ENCODE assay signal across 1 cellular context in genomic region chr7:82468435-82468834, GRCh38.
TF ChIP-seq lines count a peak whose summit lies in the region.

No MANE protein-coding gene starts in this region.

TF ChIP-seq in GM23338, 12 proteins besides CTCF, POLR2A, EP300 and RAD21 (continued from another document):
- TF ChIP-seq ZNF462 (CRISPR knock-in tag; IDR thresholded peaks at IDR 0.05): no peak
- no peak for TF ChIP-seq CREB1 (CRISPR knock-in tag; IDR thresholded peaks at IDR 0.05; ENCODE audit: low read depth)
- no peak for TF ChIP-seq ZNF331 (CRISPR knock-in tag; IDR thresholded peaks at IDR 0.05; ENCODE audit: low read depth)
- TF ChIP-seq ETS1 (IDR thresholded peaks at IDR 0.05): no peak
- TF ChIP-seq EZH2 (IDR thresholded peaks at IDR 0.05; ENCODE audit: low read depth, unreplicated experiment): no peak
